In the genomic region with DNA sequence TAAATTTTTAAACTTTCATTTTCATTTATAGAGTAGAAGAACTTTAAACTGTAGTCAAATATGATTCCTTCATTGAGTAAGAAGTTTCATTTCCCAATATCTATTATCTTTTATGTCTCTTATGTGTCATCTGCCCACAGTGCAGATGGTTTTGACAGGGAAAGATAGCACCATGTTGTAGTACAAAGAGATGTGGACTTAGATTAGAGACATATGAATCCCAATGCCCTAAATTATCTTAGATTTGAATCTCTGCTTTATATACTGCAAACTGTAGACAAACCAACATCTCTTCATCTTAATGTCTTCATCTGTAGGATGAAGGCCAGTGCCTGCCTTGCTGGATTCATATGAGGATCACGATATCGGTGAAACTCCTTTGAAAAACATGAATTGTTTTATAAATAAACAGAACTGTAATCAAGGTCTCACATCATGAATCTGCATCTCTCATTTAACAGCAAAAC, we compare ENCODE assay signal across 13 cellular contexts.
A peak's percentile ranks its signal among the peaks of the same experiment; 100 is the strongest.
DNase-seq lines count a peak whose midpoint lies in the region; ATAC-seq and TF ChIP-seq lines count a peak whose summit lies in the region.
"Had no signal": no experiment of that assay in that cellular context is flagged by ENCODE, and none has a peak within 500 bp of the region (broad histone marks: within the 10 kb centered on the region; RNA-seq: fewer than 3 reads in every experiment).

No MANE protein-coding gene starts in this region.

- TF ChIP-seq POLR2A in testis (IDR thresholded peaks at IDR 0.05), result no peak

- peaks cover 9% of the 10 kb centered on the region for H3K4me1 Mint-ChIP-seq in activated CD8-positive, alpha-beta T cell treated with anti-CD3 and anti-CD28 coated beads for 36 hours (ENCODE audit: low read depth)
- no peaks in the 10 kb centered on the region for H3K4me1 Mint-ChIP-seq in activated CD8-positive, alpha-beta T cell treated with anti-CD3 and anti-CD28 coated beads, Interleukin-2, amount 10 ng/mL, durations not matched to agents 7 days and 5 days (ENCODE audit: low read depth)
- no peaks in the 10 kb centered on the region for H3K4me1 Mint-ChIP-seq in stimulated activated effector memory CD8-positive, alpha-beta T cell treated with anti-CD3 and anti-CD28 coated beads, Interleukin-12 subunit alpha, Interleukin-12 subunit beta, amount 100 ng/mL, for 72 hours
- H3K4me1 Mint-ChIP-seq: neural crest cell had no signal

- intact Hi-C loops in activated CD8-positive, alpha-beta T cell treated with anti-CD3 and anti-CD28 coated beads for 36 hours (cut with micrococcal nuclease), result no loop called here
- intact Hi-C loops in testis (cut with DNase I; ENCODE audit: low total_unique reads), result no loop called here

- H3K36me3 Mint-ChIP-seq in activated CD8-positive, alpha-beta T cell treated with anti-CD3 and anti-CD28 coated beads for 36 hours (ENCODE audit: low read depth), result no peaks in the 10 kb centered on the region
- no peaks in the 10 kb centered on the region for H3K36me3 Mint-ChIP-seq in activated CD8-positive, alpha-beta T cell treated with anti-CD3 and anti-CD28 coated beads, Interleukin-2, amount 10 ng/mL, durations not matched to agents 7 days and 5 days (ENCODE audit: low read depth)
- H3K36me3 Mint-ChIP-seq in stimulated activated effector memory CD8-positive, alpha-beta T cell treated with anti-CD3 and anti-CD28 coated beads, Interleukin-12 subunit alpha, Interleukin-12 subunit beta, amount 100 ng/mL, for 72 hours, result no peaks in the 10 kb centered on the region

- H3K9me3 ChIP-seq in testis, result no peaks in the 10 kb centered on the region
- H3K9me3 ChIP-seq: colonic mucosa, heart right ventricle had no signal

- no peak overlapping the region for H3K27ac Mint-ChIP-seq in activated CD8-positive, alpha-beta T cell treated with anti-CD3 and anti-CD28 coated beads for 36 hours
- no peak overlapping the region for H3K27ac Mint-ChIP-seq in activated CD8-positive, alpha-beta T cell treated with anti-CD3 and anti-CD28 coated beads, Interleukin-2, amount 10 ng/mL, durations not matched to agents 7 days and 5 days
- H3K27ac Mint-ChIP-seq in stimulated activated effector memory CD8-positive, alpha-beta T cell treated with anti-CD3 and anti-CD28 coated beads, Interleukin-12 subunit alpha, Interleukin-12 subunit beta, amount 100 ng/mL, for 72 hours, result no peak overlapping the region

- no peaks in the 10 kb centered on the region for H3K9me3 Mint-ChIP-seq in activated CD8-positive, alpha-beta T cell treated with anti-CD3 and anti-CD28 coated beads for 36 hours
- H3K9me3 Mint-ChIP-seq in activated CD8-positive, alpha-beta T cell treated with anti-CD3 and anti-CD28 coated beads, Interleukin-2, amount 10 ng/mL, durations not matched to agents 7 days and 5 days (ENCODE audit: insufficient read depth), result no peaks in the 10 kb centered on the region
- H3K9me3 Mint-ChIP-seq in stimulated activated effector memory CD8-positive, alpha-beta T cell treated with anti-CD3 and anti-CD28 coated beads, Interleukin-12 subunit alpha, Interleukin-12 subunit beta, amount 100 ng/mL, for 72 hours, result no peaks in the 10 kb centered on the region
- H3K9me3 Mint-ChIP-seq: neural crest cell had no signal

- H3K4me3 ChIP-seq in testis, result no peak overlapping the region
- H3K4me3 ChIP-seq: colonic mucosa, heart right ventricle had no signal

- ATAC-seq in activated CD8-positive, alpha-beta T cell treated with anti-CD3 and anti-CD28 coated beads for 36 hours, result peak; percentile 82
- no peak for ATAC-seq in activated CD8-positive, alpha-beta T cell treated with anti-CD3 and anti-CD28 coated beads, Interleukin-2, amount 10 ng/mL, durations not matched to agents 7 days and 5 days
- ATAC-seq in HG02588 (IDR thresholded peaks at IDR 0.05; ENCODE audit: unreplicated experiment) (peak; percentile 92), HG03565 (IDR thresholded peaks at IDR 0.05; ENCODE audit: unreplicated experiment) (peak; percentile 99)
- peak; percentile 91 for ATAC-seq in stimulated activated effector memory CD8-positive, alpha-beta T cell treated with anti-CD3 and anti-CD28 coated beads, Interleukin-12 subunit alpha, Interleukin-12 subunit beta, amount 100 ng/mL, for 72 hours
- ATAC-seq: heart right ventricle had no signal

- H3K27me3 ChIP-seq in testis, result no peaks in the 10 kb centered on the region
- H3K27me3 ChIP-seq: colonic mucosa had no signal

- WGBS in testis, 2 donors, result 82 to 89% methylated on average over 2 of the region's 2 CpGs

- H3K4me1 ChIP-seq in testis, result no peaks in the 10 kb centered on the region
- H3K4me1 ChIP-seq: colonic mucosa, heart right ventricle had no signal

- H3K4me3 Mint-ChIP-seq in activated CD8-positive, alpha-beta T cell treated with anti-CD3 and anti-CD28 coated beads for 36 hours, result no peak overlapping the region
- H3K4me3 Mint-ChIP-seq in activated CD8-positive, alpha-beta T cell treated with anti-CD3 and anti-CD28 coated beads, Interleukin-2, amount 10 ng/mL, durations not matched to agents 7 days and 5 days, result no peak overlapping the region
- no peak overlapping the region for H3K4me3 Mint-ChIP-seq in stimulated activated effector memory CD8-positive, alpha-beta T cell treated with anti-CD3 and anti-CD28 coated beads, Interleukin-12 subunit alpha, Interleukin-12 subunit beta, amount 100 ng/mL, for 72 hours
- H3K4me3 Mint-ChIP-seq: neural crest cell had no signal

- TF ChIP-seq CTCF in activated CD8-positive, alpha-beta T cell treated with anti-CD3 and anti-CD28 coated beads for 36 hours (IDR thresholded peaks at IDR 0.05), result no peak
- TF ChIP-seq CTCF in testis (IDR thresholded peaks at IDR 0.05), result no peak

- no peaks in the 10 kb centered on the region for H3K27me3 Mint-ChIP-seq in activated CD8-positive, alpha-beta T cell treated with anti-CD3 and anti-CD28 coated beads for 36 hours
- H3K27me3 Mint-ChIP-seq in activated CD8-positive, alpha-beta T cell treated with anti-CD3 and anti-CD28 coated beads, Interleukin-2, amount 10 ng/mL, durations not matched to agents 7 days and 5 days (ENCODE audit: low read depth), result no peaks in the 10 kb centered on the region

- H3K27ac ChIP-seq in testis, result no peak overlapping the region
- H3K27ac ChIP-seq: colonic mucosa, heart right ventricle, RWPE1 had no signal

- peak; percentile 7 for DNase-seq in activated CD8-positive, alpha-beta T cell treated with anti-CD3 and anti-CD28 coated beads for 36 hours
- DNase-seq in activated CD8-positive, alpha-beta T cell treated with anti-CD3 and anti-CD28 coated beads, Interleukin-2, amount 10 ng/mL, durations not matched to agents 7 days and 5 days, result no peak
- DNase-seq in stimulated activated effector memory CD8-positive, alpha-beta T cell treated with anti-CD3 and anti-CD28 coated beads, Interleukin-12 subunit alpha, Interleukin-12 subunit beta, amount 100 ng/mL, for 72 hours (ENCODE audit: low spot score in 2 of 2), result no peak
- no peak for DNase-seq in CD1c-positive myeloid dendritic cell (ENCODE audit: extremely low spot score)
- DNase-seq in NCI-H774 (lab: John Stamatoyannopoulos, UW), result no peak
- no peak for DNase-seq in testis
- DNase-seq: ACHN, colonic mucosa, heart right ventricle had no signal

- CTCF ChIA-PET in activated CD8-positive, alpha-beta T cell treated with anti-CD3 and anti-CD28 coated beads for 36 hours (lab: Charles Lee), result interaction anchor here (1.0 to 1.3 kb wide), 2 partner anchors 9 to 46 kb away, joined by 3 read pairs; no protein-coding TSS in a partner anchor
- CTCF ChIA-PET in activated CD8-positive, alpha-beta T cell treated with anti-CD3 and anti-CD28 coated beads, Interleukin-2, amount 10 ng/mL, durations not matched to agents 7 days and 5 days (lab: Charles Lee), result no interaction called here

- H3K36me3 ChIP-seq in testis (ENCODE audit: low read depth, missing control alignments), result no peaks in the 10 kb centered on the region
- H3K36me3 ChIP-seq: colonic mucosa, heart right ventricle had no signal

- POLR2A ChIA-PET in activated CD8-positive, alpha-beta T cell treated with anti-CD3 and anti-CD28 coated beads for 36 hours (lab: Charles Lee), result interaction anchor here (0.6 kb wide), 1 partner anchor 60 kb away, joined by 4 read pairs; no protein-coding TSS in a partner anchor
- POLR2A ChIA-PET in activated CD8-positive, alpha-beta T cell treated with anti-CD3 and anti-CD28 coated beads, Interleukin-2, amount 10 ng/mL, durations not matched to agents 7 days and 5 days (lab: Charles Lee), result no interaction called here
